Comparison of ENCODE assay signal across 8 cellular contexts in the genomic region with DNA sequence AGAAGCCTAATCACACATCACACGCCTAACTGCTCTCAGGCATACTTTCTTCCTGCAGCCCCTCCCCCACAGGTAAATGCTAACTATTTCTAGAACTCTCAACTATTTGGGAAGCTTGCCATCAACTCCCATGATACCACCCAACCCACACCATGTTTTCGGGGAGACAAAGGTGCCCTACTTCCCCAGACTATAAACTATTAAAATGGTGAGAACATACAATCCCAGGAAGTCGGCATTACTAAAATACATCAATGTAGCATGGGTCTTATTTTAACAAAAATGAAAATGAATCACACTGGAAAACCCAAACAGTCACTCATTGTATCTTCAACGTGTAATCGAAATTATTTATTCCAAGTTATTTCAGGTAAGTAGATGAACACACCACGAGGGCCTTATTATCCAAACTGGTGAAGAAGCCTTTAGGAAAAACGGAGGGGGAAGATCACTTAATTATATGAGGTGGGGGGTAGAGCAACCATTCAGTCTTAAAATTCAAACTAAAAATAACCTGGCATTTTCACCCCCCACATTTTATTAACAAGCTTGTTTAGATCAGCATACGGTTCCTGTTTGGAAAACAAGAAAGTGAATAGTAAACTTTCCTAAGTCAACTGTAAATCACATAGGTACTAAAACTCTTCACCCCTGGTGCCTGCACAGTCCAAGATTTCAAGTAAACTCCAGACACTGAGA. TPM values are rescaled to one million over a fixed set of nuclear protein-coding genes. Genes with fewer than 3 reads are reported as not detected.
DNase-seq lines count a peak whose midpoint lies in the region; ATAC-seq and TF ChIP-seq lines count a peak whose summit lies in the region.

No MANE protein-coding gene starts in this region.

- H3K4me1 ChIP-seq in Peyer's patch (peaks cover 0 to 38% (median 8%) of the 10 kb centered on the region in 4 donors), mesodermal cell (ENCODE audit: control insufficient read depth, insufficient read depth, low read length, poor library complexity, severe bottlenecking) (peaks cover 16% of the 10 kb centered on the region), urinary bladder (ENCODE audit: insufficient read depth) (no peaks in the 10 kb centered on the region)

- POLR2A ChIA-PET in GM10248 (lab: Yijun Ruan, JAX): interaction anchor here (0.8 kb wide), 1 partner anchor 166 kb away, joined by 3 read pairs; no protein-coding TSS in a partner anchor

- no peak for TF ChIP-seq POLR2A in Peyer's patch (IDR thresholded peaks at IDR 0.05)

- no peaks in the 10 kb centered on the region for H3K27me3 ChIP-seq in Peyer's patch

- CTCF ChIA-PET in GM10248 (lab: Yijun Ruan, JAX): interaction anchor here (1.0 to 1.8 kb wide), 3 partner anchors 11 to 583 kb away, joined by 3 to 5 read pairs (median 4); no protein-coding TSS in a partner anchor

- DNase-seq in stimulated activated CD4-positive, alpha-beta T cell treated with anti-CD3 and anti-CD28 coated beads, Interleukin-4, amount 100 ng/mL, for 24 hours: peak; percentile 19
- no peak for DNase-seq in stimulated activated CD4-positive, alpha-beta T cell treated with anti-CD3 and anti-CD28 coated beads, Interleukin-12 subunit alpha, Interleukin-12 subunit beta, amount 100 ng/mL, for 4 hours
- DNase-seq in Peyer's patch (peak in 1 of 3 donors; percentile 44), choroid plexus epithelial cell (ENCODE audit: low read depth) (peak; percentile 80), GM10248 (ENCODE audit: extremely low spot score) (no peak)

- H3K9me3 ChIP-seq in Peyer's patch (no peaks in the 10 kb centered on the region), mesodermal cell (ENCODE audit: control insufficient read depth, low read length) (no peaks in the 10 kb centered on the region)

- H3K27ac ChIP-seq in Peyer's patch (peak overlapping the region; percentile 99 to 100 (median 100)), mesodermal cell (ENCODE audit: low read depth, low read length, severe bottlenecking) (peak overlapping the region; percentile 99), urinary bladder (ENCODE audit: low read depth) (peak overlapping the region; percentile 94)

- peak overlapping the region; percentile 84 to 96 (median 94) for H3K4me3 ChIP-seq in Peyer's patch
- peak overlapping the region; percentile 86 for H3K4me3 ChIP-seq in choroid plexus epithelial cell (ENCODE audit: low read depth, low read length)
- H3K4me3 ChIP-seq in mesodermal cell (ENCODE audit: extremely low read depth, insufficient read depth, low read length, poor library complexity, severe bottlenecking): peak overlapping the region; percentile 87
- H3K4me3 ChIP-seq in urinary bladder (ENCODE audit: low read depth, low read length): peak overlapping the region; percentile 99

- no peak for ATAC-seq in HG03280 (IDR thresholded peaks at IDR 0.05; ENCODE audit: unreplicated experiment)

- WGBS in mesodermal cell (ENCODE audit: insufficient coverage in 2 of 2), 2 experiments: 0 to 7% methylated on average over 2 to 3 of the region's 8 CpGs
- WGBS in urinary bladder: 12% methylated on average over 8 of the region's 8 CpGs

- TF ChIP-seq CTCF in Peyer's patch (IDR thresholded peaks at IDR 0.05): no peak
- TF ChIP-seq CTCF in choroid plexus epithelial cell (conservative IDR thresholded peaks at IDR 0.05; ENCODE audit: low read depth, low read length): no peak
- TF ChIP-seq CTCF in GM10248 (IDR thresholded peaks at IDR 0.05; ENCODE audit: control extremely low read depth, extremely low read depth, low read depth, missing control alignments): no peak

- H3K36me3 ChIP-seq in Peyer's patch: no peaks in the 10 kb centered on the region
- H3K36me3 ChIP-seq in mesodermal cell (ENCODE audit: control insufficient read depth, insufficient read depth, low read length): peaks cover 20% of the 10 kb centered on the region
- H3K36me3 ChIP-seq in urinary bladder (ENCODE audit: insufficient read depth): no peaks in the 10 kb centered on the region

RNA-seq across cellular contexts. Expression of a gene that starts 1.9 kb away (rescaled TPM):
- total RNA-seq in Peyer's patch (10 to 100 TPM; 40.7 to 81.7 (median 69.4) TPM), urinary bladder (252 TPM)
- 62.6 TPM for polyA plus RNA-seq in mesodermal cell (2013, experiment 1 of 2)
- 48.3 TPM for polyA plus RNA-seq in mesodermal cell (2013, experiment 2 of 2)
- 21.7 TPM for polyA plus RNA-seq in urinary bladder

Comparison
In these comparisons a context has a peak if more than half of its experiments do, and no peak if none do; other contexts are left out.
1. DNase-seq: peak in stimulated activated CD4-positive, alpha-beta T cell treated with anti-CD3 and anti-CD28 coated beads, Interleukin-4, amount 100 ng/mL, for 24 hours (single experiment) and choroid plexus epithelial cell (single experiment); none in stimulated activated CD4-positive, alpha-beta T cell treated with anti-CD3 and anti-CD28 coated beads, Interleukin-12 subunit alpha, Interleukin-12 subunit beta, amount 100 ng/mL, for 4 hours (single experiment) and GM10248 (single experiment).
2. Peak in every context shown above with its lines, with median percentiles within 50 percentile points of each other: H3K27ac ChIP-seq and H3K4me3 ChIP-seq.